Comparison of ENCODE assay signal across 10 cellular contexts in the genomic region with DNA sequence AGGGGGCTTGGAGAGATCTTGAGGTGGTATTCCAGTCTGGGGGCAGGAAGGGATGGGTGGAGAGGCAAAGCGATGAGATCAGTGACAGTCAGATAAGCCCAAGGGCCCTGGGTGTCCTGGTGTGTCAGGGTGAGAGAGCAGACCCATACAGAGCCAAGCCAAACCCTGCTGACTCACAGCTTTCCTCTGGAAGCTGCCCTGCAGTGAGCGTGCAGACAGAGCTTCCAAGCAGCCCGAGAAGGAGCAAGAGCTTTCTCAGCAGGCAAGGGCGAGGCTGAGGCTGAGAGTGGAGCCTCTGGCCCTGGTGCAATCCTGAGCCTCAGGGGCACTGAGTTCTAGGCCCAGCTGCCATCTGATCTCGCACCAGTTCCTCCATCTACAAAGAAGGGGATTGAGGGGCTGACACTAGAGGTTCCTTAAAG.
A peak's percentile ranks its signal among the peaks of the same experiment; 100 is the strongest.
DNase-seq lines count a peak whose midpoint lies in the region; ATAC-seq and TF ChIP-seq lines count a peak whose summit lies in the region.
"Had no signal": no experiment of that assay in that cellular context is flagged by ENCODE, and none has a peak within 500 bp of the region (broad histone marks: within the 10 kb centered on the region; RNA-seq: fewer than 3 reads in every experiment).

No MANE protein-coding gene starts in this region.

- peaks cover 2 to 3% of the 10 kb centered on the region in 2 donors for H3K27me3 Mint-ChIP-seq in T-cell

- no peak for TF ChIP-seq POLR2A in Peyer's patch (IDR thresholded peaks at IDR 0.05)

- ATAC-seq in omental fat pad (ENCODE audit: low FRiP score): peak; percentile 98
- ATAC-seq in GM19467 (IDR thresholded peaks at IDR 0.05; ENCODE audit: unreplicated experiment): no peak
- no peak for ATAC-seq in T-cell (replicated peaks in 1 of 4)

- peaks cover 0 to 3% (median 0%) of the 10 kb centered on the region in 3 donors for H3K4me1 Mint-ChIP-seq in T-cell
- H3K4me1 Mint-ChIP-seq: activated naive CD4-positive, alpha-beta T cell treated with anti-CD3 and anti-CD28 coated beads, Interleukin-2, amount 10 ng/mL, durations not matched to agents 7 days and 5 days had no signal

- H3K4me3 ChIP-seq in AG10803 (ENCODE audit: low read length): no peak overlapping the region
- no peak overlapping the region for H3K4me3 ChIP-seq in Peyer's patch
- H3K4me3 ChIP-seq in fibroblast of mammary gland (ENCODE audit: control insufficient read depth, low read depth, low read length): no peak overlapping the region

- no peak overlapping the region for H3K27ac Mint-ChIP-seq in T-cell
- H3K27ac Mint-ChIP-seq: activated naive CD4-positive, alpha-beta T cell treated with anti-CD3 and anti-CD28 coated beads, Interleukin-2, amount 10 ng/mL, durations not matched to agents 7 days and 5 days had no signal

- H3K9me3 ChIP-seq in Peyer's patch: no peaks in the 10 kb centered on the region

- peaks cover 0 to 20% (median 0%) of the 10 kb centered on the region in 4 donors for H3K4me1 ChIP-seq in Peyer's patch

- POLR2A ChIA-PET in T-cell (lab: Charles Lee): no interaction called here

- peak overlapping the region in 3 of 4 donors; percentile 5 to 40 (median 11) for H3K27ac ChIP-seq in Peyer's patch

- DNase-seq in AG10803 (ENCODE audit: low read depth) (peak; percentile 93), Peyer's patch (peak in 2 of 3 donors; percentile 70 to 71), fibroblast of mammary gland (ENCODE audit: low read depth) (peak; percentile 93), omental fat pad (ENCODE audit: low spot score) (no peak), CD1c-positive myeloid dendritic cell (ENCODE audit: extremely low spot score) (no peak), DMS153 (lab: John Stamatoyannopoulos, UW) (no peak), T-cell (no peak)
- DNase-seq: activated naive CD4-positive, alpha-beta T cell treated with anti-CD3 and anti-CD28 coated beads, Interleukin-2, amount 10 ng/mL, durations not matched to agents 7 days and 5 days; DND-41 had no signal

- H3K36me3 ChIP-seq in Peyer's patch: no peaks in the 10 kb centered on the region

- no peaks in the 10 kb centered on the region for H3K9me3 Mint-ChIP-seq in T-cell
- H3K9me3 Mint-ChIP-seq: activated naive CD4-positive, alpha-beta T cell treated with anti-CD3 and anti-CD28 coated beads, Interleukin-2, amount 10 ng/mL, durations not matched to agents 7 days and 5 days had no signal

- H3K4me3 Mint-ChIP-seq in T-cell: no peak overlapping the region
- H3K4me3 Mint-ChIP-seq: activated naive CD4-positive, alpha-beta T cell treated with anti-CD3 and anti-CD28 coated beads, Interleukin-2, amount 10 ng/mL, durations not matched to agents 7 days and 5 days had no signal

- TF ChIP-seq CTCF in AG10803 (conservative IDR thresholded peaks at IDR 0.05; ENCODE audit: low read length): no peak
- TF ChIP-seq CTCF in Peyer's patch (IDR thresholded peaks at IDR 0.05): no peak
- TF ChIP-seq CTCF in fibroblast of mammary gland (conservative IDR thresholded peaks at IDR 0.05; ENCODE audit: control insufficient read depth, insufficient read depth, low read depth, low read length): no peak
- TF ChIP-seq CTCF in omental fat pad (IDR thresholded peaks at IDR 0.05): no peak

- no peaks in the 10 kb centered on the region for H3K36me3 Mint-ChIP-seq in T-cell
- H3K36me3 Mint-ChIP-seq: activated naive CD4-positive, alpha-beta T cell treated with anti-CD3 and anti-CD28 coated beads, Interleukin-2, amount 10 ng/mL, durations not matched to agents 7 days and 5 days had no signal

- H3K27me3 ChIP-seq in Peyer's patch: no peaks in the 10 kb centered on the region

- CTCF ChIA-PET in T-cell (lab: Charles Lee): no interaction called here

Comparison
In these comparisons a context has a peak if more than half of its experiments do, and no peak if none do; other contexts are left out.
1. DNase-seq: peak in AG10803 (single experiment), Peyer's patch (2 of 3) and fibroblast of mammary gland (single experiment); none in omental fat pad (single experiment), CD1c-positive myeloid dendritic cell (single experiment), DMS153 (single experiment) and T-cell (0 of 34).